ENCODE assay signal across 8 cellular contexts in genomic region chr12:123972448-123973401, GRCh38. TPM values are rescaled to one million over a fixed set of nuclear protein-coding genes. Genes with fewer than 3 reads are reported as not detected.
DNase-seq lines count a peak whose midpoint lies in the region; ATAC-seq and TF ChIP-seq lines count a peak whose summit lies in the region.

Gene CCDC92, minus strand, starts transcription at chr12:123972831. Its CDS starts 28,526 bp downstream, at chr12:123944305.
Gene ZNF664, plus strand, starts transcription at chr12:123973215. Its CDS starts 38,930 bp downstream, at chr12:124012145.

- TF ChIP-seq EP300 in upper lobe of left lung (IDR thresholded peaks at IDR 0.05): no peak

- WGBS in upper lobe of left lung, 2 donors: 0% methylated on average over 1 to 11 of the region's 138 CpGs

- H3K4me3 ChIP-seq in adipocyte (ENCODE audit: low read length) (peak within 1 kb of the TSS; percentile 93), upper lobe of left lung (peak within 1 kb of the TSS; percentile 77 to 99 (median 89))

- intact Hi-C loops in cardiac septum (cut with DNase I): loop anchor here (2.0 to 5.0 kb wide), 2 partner anchors 16 to 260 kb away; partner anchors contain the start of gene ATP6V0A2
- intact Hi-C loops in posterior vena cava (cut with DNase I): no loop called here

- peak within 1 kb of the TSS; percentile 87 to 98 (median 92) for H3K27ac ChIP-seq in upper lobe of left lung

- H3K9me3 ChIP-seq in adipocyte (ENCODE audit: control insufficient read depth, low read length): no peaks in the 10 kb centered on the region
- H3K9me3 ChIP-seq in upper lobe of left lung: no peaks in the 10 kb centered on the region

- DNase-seq in NCI-H1105 (lab: John Stamatoyannopoulos, UW) (peak; percentile 98), SW480 (ENCODE audit: low spot score) (peak; percentile 85), adipocyte (ENCODE audit: low read depth) (peak; percentile 96), cardiac septum (ENCODE audit: low spot score) (peak; percentile 95), posterior vena cava (ENCODE audit: low spot score) (peak; percentile 95), upper lobe of left lung (peak; percentile 94 to 99)

- TF ChIP-seq CTCF in GM12872 (IDR thresholded peaks at IDR 0.05; ENCODE audit: insufficient read depth, low read depth, low read length) (peak; percentile 8; the same call in 1 of the 3 replicates), upper lobe of left lung (IDR thresholded peaks at IDR 0.05) (peak in 5 of 6 experiments; percentile 22 to 68 (median 49))

- TF ChIP-seq POLR2A in upper lobe of left lung (IDR thresholded peaks at IDR 0.05): peak in 2 of 4 donors; percentile 26 to 67

- H3K4me1 ChIP-seq in adipocyte (ENCODE audit: control insufficient read depth, insufficient read depth, low read length) (peaks cover 45% of the 10 kb centered on the region), upper lobe of left lung (peaks cover 10 to 23% (median 19%) of the 10 kb centered on the region in 4 donors)

- ATAC-seq in HG02623 (IDR thresholded peaks at IDR 0.05; ENCODE audit: unreplicated experiment) (peak; percentile 73), upper lobe of left lung (ENCODE audit: low FRiP score in 2 of 2) (peak; percentile 93 to 95)

- H3K36me3 ChIP-seq in adipocyte (ENCODE audit: control insufficient read depth, insufficient read depth, low read length, severe bottlenecking): peaks cover 18% of the 10 kb centered on the region
- H3K36me3 ChIP-seq in upper lobe of left lung: peaks cover 0 to 12% (median 3%) of the 10 kb centered on the region in 4 donors

- peak within 1 kb of the TSS; percentile 83 for H3K9ac ChIP-seq in adipocyte (ENCODE audit: low read length)

- H3K27me3 ChIP-seq in adipocyte (replicated peaks; ENCODE audit: control insufficient read depth, insufficient read depth, low read length) (no peaks in the 10 kb centered on the region), upper lobe of left lung (no peaks in the 10 kb centered on the region)

RNA-seq across cellular contexts. Expression of gene CCDC92, which starts in this region (rescaled TPM):
- 48.3 TPM for total RNA-seq in cardiac septum
- total RNA-seq in posterior vena cava: 10 to 100 TPM; 37.4 to 52.3 TPM
- total RNA-seq in upper lobe of left lung: 10 to 100 TPM; 33.8 to 48.9 (median 43.7) TPM

RNA-seq across cellular contexts. Expression of gene ZNF664, which starts in this region (rescaled TPM):
- total RNA-seq in cardiac septum: 94.0 TPM
- 10 to 100 TPM; 55.1 to 56.4 TPM for total RNA-seq in posterior vena cava
- total RNA-seq in upper lobe of left lung: 100 to 1,000 TPM in 2 of 6 donors, 10 to 100 TPM in 4; 49.1 to 112 (median 91.8) TPM

Comparison
In these comparisons a context has a peak if more than half of its experiments do, and no peak if none do; other contexts are left out.
1. Peak in every context shown above with its lines: DNase-seq, ATAC-seq, H3K4me3 ChIP-seq and H3K27ac ChIP-seq.